ENCODE assay signal across 30 cellular contexts in the genomic region with DNA sequence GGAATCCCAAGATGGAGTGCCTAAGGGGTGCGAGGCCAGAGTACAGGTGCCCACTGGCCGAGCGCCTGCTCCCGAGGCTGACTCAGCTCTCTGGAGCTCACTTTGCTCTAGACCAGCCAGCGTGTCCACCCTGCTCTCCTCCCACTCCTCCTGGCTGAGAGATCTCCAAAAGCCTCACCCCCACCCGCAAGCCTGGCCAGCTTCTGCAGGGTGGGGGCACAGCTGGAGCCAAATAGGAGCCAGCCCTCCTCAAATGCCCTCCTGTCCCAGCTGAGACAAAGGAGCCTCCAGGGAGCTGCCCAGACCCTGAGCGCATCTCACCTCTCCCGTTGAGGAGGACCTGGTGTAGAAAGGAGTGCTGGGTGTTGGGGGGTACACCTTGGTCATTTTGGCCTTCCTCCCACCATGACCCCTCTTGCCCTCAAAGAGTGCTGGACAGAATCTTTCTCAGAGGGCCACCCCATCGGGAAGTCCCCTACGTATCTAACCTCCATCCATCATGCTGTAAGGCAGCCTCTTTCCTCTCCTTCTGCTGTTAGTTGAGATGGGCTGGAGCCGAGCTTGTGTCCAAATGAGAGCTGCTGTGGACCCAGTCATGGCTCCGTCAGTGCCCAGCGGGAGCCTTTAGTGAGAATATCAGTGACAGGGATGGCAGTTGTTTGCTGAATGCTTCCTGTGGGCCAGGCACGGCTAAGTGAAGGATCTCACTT.
"Had no signal": no experiment of that assay in that cellular context is flagged by ENCODE, and none has a peak within 500 bp of the region (broad histone marks: within the 10 kb centered on the region; RNA-seq: fewer than 3 reads in every experiment).

No MANE protein-coding gene starts in this region.

- H3K27ac ChIP-seq: brain microvascular endothelial cell, RWPE1 had no signal

- H3K36me3 ChIP-seq: brain microvascular endothelial cell had no signal

- H3K27me3 ChIP-seq: brain microvascular endothelial cell had no signal

- DNase-seq: activated CD4-positive, alpha-beta T cell treated with anti-CD3 and anti-CD28 coated beads, Interleukin-2, amount 10 ng/mL, durations not matched to agents 24 days and 14 days; activated CD4-positive, alpha-beta T cell treated with anti-CD3 and anti-CD28 coated beads, Interleukin-2, amount 50 U/mL, for 4 hours; activated CD8-positive, alpha-beta T cell treated with anti-CD3 and anti-CD28 coated beads for 36 hours; activated effector memory CD4-positive, alpha-beta T cell treated with anti-CD3 and anti-CD28 coated beads, Interleukin-2, amount 50 U/mL, for 16 hours; activated naive CD4-positive, alpha-beta T cell; activated naive CD4-positive, alpha-beta T cell treated with anti-CD3 and anti-CD28 coated beads, Interleukin-2, amount 50 U/mL, for 16 hours; activated naive CD8-positive, alpha-beta T cell treated with anti-CD3 and anti-CD28 coated beads for 36 hours; activated T-cell treated with anti-CD3 and anti-CD28 coated beads, Interleukin-2, amount 50 U/mL, for 1 hour; activated T-cell treated with anti-CD3 and anti-CD28 coated beads, Interleukin-2, amount 50 U/mL, for 72 hours; amniotic stem cell; aorta; brain microvascular endothelial cell; central memory CD4-positive, alpha-beta T cell; Kasumi-1; KG1; MM.1S; MV-4-11; NCI-H1436; NCI-H1930; NCI-H2081 treated with DMSO at 0.1 percent for 48 hours; NCI-H2227 treated with DMSO at 0.1 percent for 48 hours; NCI-H526; NCI-H748 treated with DMSO at 0.1 percent for 48 hours; NK-92 treated with Interleukin-12 subunit alpha and Interleukin-12 subunit beta, amount 100 ng/mL, for 24 hours; PC-3; SIG-M5; SW 1271; T-helper 1 cell; T1000 had no signal
